Comparison of ENCODE assay signal across 27 cellular contexts in genomic region chr1:8627728-8628127, GRCh38.
DNase-seq lines count a peak whose midpoint lies in the region; ATAC-seq, FAIRE-seq and TF ChIP-seq lines count a peak whose summit lies in the region.
"Had no signal": no experiment of that assay in that cellular context is flagged by ENCODE, and none has a peak within 500 bp of the region (broad histone marks: within the 10 kb centered on the region; RNA-seq: fewer than 3 reads in every experiment).

No MANE protein-coding gene starts in this region.

- H3K4me3 Mint-ChIP-seq in natural killer cell (no peak overlapping the region), nephron progenitor cell (no peak overlapping the region)
- no peak overlapping the region for H3K4me3 Mint-ChIP-seq in natural killer cell treated with Interleukin-12 subunit alpha and Interleukin-12 subunit beta and Interleukin-15 and Interleukin-18, amount 100 ng/mL, for 72 hours
- H3K4me3 Mint-ChIP-seq: activated CD4-positive, alpha-beta memory T cell treated with anti-CD3 and anti-CD28 coated beads for 36 hours; activated naive CD4-positive, alpha-beta T cell treated with anti-CD3 and anti-CD28 coated beads for 36 hours; CD14-positive monocyte; central memory CD8-positive, alpha-beta T cell; type B pancreatic cell had no signal

- ATAC-seq in natural killer cell (no peak), GM12878 (no peak), GM19467 (IDR thresholded peaks at IDR 0.05; ENCODE audit: unreplicated experiment) (no peak), HG03108 (IDR thresholded peaks at IDR 0.05; ENCODE audit: unreplicated experiment) (no peak)
- no peak for ATAC-seq in natural killer cell treated with Interleukin-12 subunit alpha and Interleukin-12 subunit beta and Interleukin-15 and Interleukin-18, amount 100 ng/mL, for 72 hours
- ATAC-seq: left colon, sciatic nerve had no signal

- H3K36me3 ChIP-seq in GM12878 (ENCODE audit: control insufficient read depth in 2 of 2, insufficient read depth in 2 of 2, low read length in 1 of 2) (no peaks in the 10 kb centered on the region), transverse colon (no peaks in the 10 kb centered on the region)
- H3K36me3 ChIP-seq: esophagus squamous epithelium, HAP-1 had no signal

- H3K9ac ChIP-seq in GM12878 (ENCODE audit: control insufficient read depth, insufficient read depth, low read length), result no peak overlapping the region

- POLR2A ChIA-PET in GM12878 (lab: Charles Lee), result interaction anchor here (0.5 to 6.4 kb wide), 15 partner anchors 9 to 179 kb away, joined by 3 to 31 read pairs (median 4); no protein-coding TSS in a partner anchor

- SMC1A ChIA-PET in GM12878 (lab: Charles Lee; ENCODE audit: uncharacterized antibody, unreplicated experiment), result interaction anchor here (0.7 to 9.8 kb wide), 20 partner anchors 11 to 154 kb away, joined by 3 to 98 read pairs (median 6); no protein-coding TSS in a partner anchor

- H3K9me3 ChIP-seq in GM12878 (replicated peaks; ENCODE audit: control insufficient read depth, insufficient read depth, low read length), result no peaks in the 10 kb centered on the region
- no peaks in the 10 kb centered on the region for H3K9me3 ChIP-seq in transverse colon
- H3K9me3 ChIP-seq: esophagus squamous epithelium, HAP-1 had no signal

- H3K9me3 Mint-ChIP-seq in natural killer cell (no peaks in the 10 kb centered on the region), nephron progenitor cell (no peaks in the 10 kb centered on the region)
- no peaks in the 10 kb centered on the region for H3K9me3 Mint-ChIP-seq in natural killer cell treated with Interleukin-12 subunit alpha and Interleukin-12 subunit beta and Interleukin-15 and Interleukin-18, amount 100 ng/mL, for 72 hours
- H3K9me3 Mint-ChIP-seq: activated CD4-positive, alpha-beta memory T cell treated with anti-CD3 and anti-CD28 coated beads for 36 hours; activated naive CD4-positive, alpha-beta T cell treated with anti-CD3 and anti-CD28 coated beads for 36 hours; CD14-positive monocyte; central memory CD8-positive, alpha-beta T cell; type B pancreatic cell had no signal

- no peaks in the 10 kb centered on the region for H3K27me3 Mint-ChIP-seq in natural killer cell (ENCODE audit: low read depth in 2 of 2)
- no peaks in the 10 kb centered on the region for H3K27me3 Mint-ChIP-seq in natural killer cell treated with Interleukin-12 subunit alpha and Interleukin-12 subunit beta and Interleukin-15 and Interleukin-18, amount 100 ng/mL, for 72 hours
- H3K27me3 Mint-ChIP-seq in nephron progenitor cell (ENCODE audit: low read depth, poor library complexity), result peaks cover 4% of the 10 kb centered on the region
- H3K27me3 Mint-ChIP-seq: activated CD4-positive, alpha-beta memory T cell treated with anti-CD3 and anti-CD28 coated beads for 36 hours; central memory CD8-positive, alpha-beta T cell; type B pancreatic cell had no signal

- peaks cover 33% of the 10 kb centered on the region for H3K4me1 ChIP-seq in GM12878 (ENCODE audit: control insufficient read depth, insufficient read depth, low read length)
- H3K4me1 ChIP-seq in transverse colon, result peaks cover 0 to 29% (median 3%) of the 10 kb centered on the region in 4 donors

- no peak for FAIRE-seq in GM12878 (lab: Jason Lieb, UNC)
- FAIRE-seq: A204.1 had no signal

- H4K20me1 ChIP-seq in GM12878 (ENCODE audit: control insufficient read depth, insufficient read depth), result no peaks in the 10 kb centered on the region

- TF ChIP-seq RAD21 in GM12878 (IDR thresholded peaks at IDR 0.05; ENCODE audit: insufficient read depth, low read depth, low read length), result no peak

- H3K4me3 ChIP-seq in GM12878 (no peak overlapping the region), transverse colon (no peak overlapping the region)
- H3K4me3 ChIP-seq: esophagus squamous epithelium, HAP-1 had no signal

- peaks cover 35% of the 10 kb centered on the region for H3K79me2 ChIP-seq in GM12878 (ENCODE audit: control insufficient read depth, insufficient read depth, low read length)

- DNase-seq in natural killer cell, result no peak
- DNase-seq in natural killer cell treated with Interleukin-12 subunit alpha and Interleukin-12 subunit beta and Interleukin-15 and Interleukin-18, amount 100 ng/mL, for 72 hours (ENCODE audit: low spot score), result no peak
- DNase-seq in GM12878 (ENCODE audit: low read depth, low spot score), result no peak
- DNase-seq in nephron progenitor cell, result no peak
- DNase-seq in NCI-H524 (lab: John Stamatoyannopoulos, UW), result no peak
- DNase-seq in transverse colon, result no peak
- DNase-seq: activated CD4-positive, alpha-beta memory T cell treated with anti-CD3 and anti-CD28 coated beads for 36 hours; activated naive CD4-positive, alpha-beta T cell treated with anti-CD3 and anti-CD28 coated beads for 36 hours; anterior cingulate cortex; effector CD4-positive, alpha-beta T cell; esophagus squamous epithelium; GDM1; KBM-7; left colon; MV-4-11; NCI-H187; NCI-H446 treated with DMSO at 0.1 percent for 48 hours; SHP77; stimulated activated naive CD4-positive, alpha-beta T cell had no signal

- TF ChIP-seq CTCF in natural killer cell (IDR thresholded peaks at IDR 0.05) (no peak), GM12878 (IDR thresholded peaks at IDR 0.05 in 2 of 3, conservative IDR thresholded peaks at IDR 0.05 in 1 of 3; ENCODE audit: control insufficient read depth in 2 of 3, extremely low read depth in 1 of 3, insufficient read depth in 1 of 3, low read depth in 3 of 3, low read length in 3 of 3) (no peak), nephron progenitor cell (IDR thresholded peaks at IDR 0.05) (no peak), transverse colon (IDR thresholded peaks at IDR 0.05) (no peak)

- RAD21 ChIA-PET in GM12878 (lab: Charles Lee; ENCODE audit: unreplicated experiment), result interaction anchor here (0.7 to 7.2 kb wide), 18 partner anchors 15 to 221 kb away, joined by 3 to 59 read pairs (median 5); no protein-coding TSS in a partner anchor

- CTCF ChIA-PET in GM12878 (lab: Yijun Ruan, JAX), result interaction anchor here (0.6 to 4.7 kb wide), 15 partner anchors 13 to 223 kb away, joined by 3 to 31 read pairs (median 5); no protein-coding TSS in a partner anchor

- intact Hi-C loops in natural killer cell (cut with micrococcal nuclease), result loop anchor here (5.0 kb wide), 1 partner anchor 35 kb away; no protein-coding TSS in a partner anchor
- intact Hi-C loops in GM12878 (cut with micrococcal nuclease; ENCODE audit: unreplicated experiment), result no loop called here
- intact Hi-C loops in transverse colon (cut with DNase I; ENCODE audit: low total_unique reads), result no loop called here

- TF ChIP-seq EP300 in GM12878 (IDR thresholded peaks at IDR 0.05; ENCODE audit: borderline replicate concordance in 1 of 2, control insufficient read depth in 1 of 2, low read depth in 2 of 2, low read length in 2 of 2) (no peak), transverse colon (IDR thresholded peaks at IDR 0.05; ENCODE audit: low read depth) (no peak)

- no peak overlapping the region for H3K4me2 ChIP-seq in GM12878 (ENCODE audit: control insufficient read depth, insufficient read depth)

- H2AFZ ChIP-seq in GM12878 (ENCODE audit: control insufficient read depth, low read depth, low read length), result no peak overlapping the region

- no TSS peak for BruUV-seq in GM12878 (replicated peaks; lab: Mats Ljungman, UMichigan)

- H3K27ac ChIP-seq in GM12878 (ENCODE audit: control insufficient read depth, insufficient read depth), result peak overlapping the region; percentile 46
- H3K27ac ChIP-seq in transverse colon, result no peak overlapping the region
- H3K27ac ChIP-seq: esophagus squamous epithelium had no signal

- in situ Hi-C loops in GM12878 (cut with MboI), result no loop called here
- in situ Hi-C loops in transverse colon (cut with MboI; ENCODE audit: low pct_ligation_motif_present in 1 of 4, low pct_unique_long_range_greater_than_20kb in 1 of 4, low sequenced_read_pairs in 3 of 4), result no loop called here

- 49% methylated on average over 5 of the region's 5 CpGs for WGBS in GM12878 (ENCODE audit: insufficient coverage, insufficient replicate concordance, low lambda C conversion rate, missing lambda C conversion rate)
- 83 to 85% methylated on average over 5 of the region's 5 CpGs for WGBS in transverse colon (ENCODE audit: low coverage in 1 of 2), 2 donors

- H3K27ac Mint-ChIP-seq in natural killer cell, result peak overlapping the region; percentile 20 to 47
- no peak overlapping the region for H3K27ac Mint-ChIP-seq in natural killer cell treated with Interleukin-12 subunit alpha and Interleukin-12 subunit beta and Interleukin-15 and Interleukin-18, amount 100 ng/mL, for 72 hours
- H3K27ac Mint-ChIP-seq in nephron progenitor cell, result peak overlapping the region; percentile 36
- H3K27ac Mint-ChIP-seq: activated CD4-positive, alpha-beta memory T cell treated with anti-CD3 and anti-CD28 coated beads for 36 hours; activated naive CD4-positive, alpha-beta T cell treated with anti-CD3 and anti-CD28 coated beads for 36 hours; CD14-positive monocyte had no signal

- H3K36me3 Mint-ChIP-seq in natural killer cell (no peaks in the 10 kb centered on the region), nephron progenitor cell (ENCODE audit: low read depth) (peaks cover 5% of the 10 kb centered on the region)
- H3K36me3 Mint-ChIP-seq in natural killer cell treated with Interleukin-12 subunit alpha and Interleukin-12 subunit beta and Interleukin-15 and Interleukin-18, amount 100 ng/mL, for 72 hours, result no peaks in the 10 kb centered on the region
- H3K36me3 Mint-ChIP-seq: activated CD4-positive, alpha-beta memory T cell treated with anti-CD3 and anti-CD28 coated beads for 36 hours had no signal

- TF ChIP-seq POLR2A in GM12878 (IDR thresholded peaks at IDR 0.05; ENCODE audit: low read depth, low read length), result no peak
- TF ChIP-seq POLR2A in transverse colon (IDR thresholded peaks at IDR 0.05), result no peak

- H3K27me3 ChIP-seq in GM12878 (replicated peaks in 1 of 2; ENCODE audit: control insufficient read depth in 2 of 2, insufficient read depth in 2 of 2, low read length in 1 of 2) (no peaks in the 10 kb centered on the region), transverse colon (no peaks in the 10 kb centered on the region)
- H3K27me3 ChIP-seq: esophagus squamous epithelium had no signal

- H3K4me1 Mint-ChIP-seq in natural killer cell (peaks cover 61 to 65% of the 10 kb centered on the region in 2 donors), nephron progenitor cell (peaks cover 80% of the 10 kb centered on the region)
- peaks cover 42 to 53% of the 10 kb centered on the region in 2 donors for H3K4me1 Mint-ChIP-seq in natural killer cell treated with Interleukin-12 subunit alpha and Interleukin-12 subunit beta and Interleukin-15 and Interleukin-18, amount 100 ng/mL, for 72 hours (ENCODE audit: low read depth in 2 of 2)

TF ChIP-seq in GM12878, 131 proteins besides CTCF, POLR2A, EP300 and RAD21 (continues in another document):
- no peak for TF ChIP-seq RFX5 (IDR thresholded peaks at IDR 0.05; ENCODE audit: low read depth, low read length)

Comparison
In these comparisons a context has a peak if more than half of its experiments do, and no peak if none do; other contexts are left out.
1. H3K27ac Mint-ChIP-seq: peak in natural killer cell (2 of 2) and nephron progenitor cell (single experiment); none in natural killer cell treated with Interleukin-12 subunit alpha and Interleukin-12 subunit beta and Interleukin-15 and Interleukin-18, amount 100 ng/mL, for 72 hours (0 of 2).